8 cellular contexts compared by ENCODE assay signal in genomic region chr5:157464518-157465171, GRCh38. TPM values are rescaled to one million over a fixed set of nuclear protein-coding genes. Genes with fewer than 3 reads are reported as not detected.
DNase-seq lines count a peak whose midpoint lies in the region; ATAC-seq and TF ChIP-seq lines count a peak whose summit lies in the region.

No MANE protein-coding gene starts in this region.

- TF ChIP-seq CTCF in CD4-positive, alpha-beta T cell (IDR thresholded peaks at IDR 0.05): no peak

- no peak overlapping the region for H3K27ac ChIP-seq in CD4-positive, alpha-beta T cell (ENCODE audit: low read depth, low read length)

- H3K4me3 Mint-ChIP-seq in CD4-positive, alpha-beta T cell: no peak overlapping the region
- H3K4me3 Mint-ChIP-seq in activated CD4-positive, alpha-beta memory T cell treated with anti-CD3 and anti-CD28 coated beads for 36 hours: peak overlapping the region; percentile 2

- CTCF ChIA-PET in CD4-positive, alpha-beta T cell (lab: Charles Lee): no interaction called here
- CTCF ChIA-PET in activated CD4-positive, alpha-beta memory T cell treated with anti-CD3 and anti-CD28 coated beads for 36 hours (lab: Charles Lee): interaction anchor here (0.5 to 8.7 kb wide), 10 partner anchors 12 to 279 kb away, joined by 3 to 83 read pairs (median 4); partner anchors contain the start of gene LSM11

- peaks cover 24% of the 10 kb centered on the region for H3K27me3 ChIP-seq in CD4-positive, alpha-beta T cell (ENCODE audit: control insufficient read depth, insufficient read depth, low read length)

- H3K27me3 Mint-ChIP-seq in CD4-positive, alpha-beta T cell: peaks cover 16% of the 10 kb centered on the region
- peaks cover 15% of the 10 kb centered on the region for H3K27me3 Mint-ChIP-seq in activated CD4-positive, alpha-beta memory T cell treated with anti-CD3 and anti-CD28 coated beads for 36 hours

- ATAC-seq in CD4-positive, alpha-beta T cell (ENCODE audit: poor library complexity): peak; percentile 69
- ATAC-seq in GM21381 (IDR thresholded peaks at IDR 0.05; ENCODE audit: unreplicated experiment) (peak; percentile 90), HG03558 (IDR thresholded peaks at IDR 0.05; ENCODE audit: extremely low read depth, unreplicated experiment) (peak; percentile 90)

- peak in 6 of 10 experiments; percentile 5 to 39 (median 24) for DNase-seq in CD4-positive, alpha-beta T cell
- peak; percentile 86 for DNase-seq in activated CD4-positive, alpha-beta memory T cell treated with anti-CD3 and anti-CD28 coated beads for 36 hours
- DNase-seq in fibroblast of peridontal ligament (ENCODE audit: extremely low read depth): peak; percentile 90
- peak; percentile 52 for DNase-seq in stimulated activated CD4-positive, alpha-beta T cell treated with anti-CD3 and anti-CD28 coated beads, Interleukin-12 subunit alpha, Interleukin-12 subunit beta, amount 100 ng/mL, for 4 hours
- DNase-seq in DMS153 treated with DMSO at 0.1 percent for 48 hours (lab: John Stamatoyannopoulos, UW; ENCODE audit: unreplicated experiment): no peak
- no peak for DNase-seq in ecto neural progenitor cell (ENCODE audit: low spot score)

- H3K27ac Mint-ChIP-seq in CD4-positive, alpha-beta T cell: no peak overlapping the region
- H3K27ac Mint-ChIP-seq in activated CD4-positive, alpha-beta memory T cell treated with anti-CD3 and anti-CD28 coated beads for 36 hours: peak overlapping the region; percentile 90

- peaks cover 15% of the 10 kb centered on the region for H3K4me1 Mint-ChIP-seq in CD4-positive, alpha-beta T cell (ENCODE audit: low read depth)
- H3K4me1 Mint-ChIP-seq in activated CD4-positive, alpha-beta memory T cell treated with anti-CD3 and anti-CD28 coated beads for 36 hours (ENCODE audit: low read depth): peaks cover 34% of the 10 kb centered on the region

- H3K36me3 Mint-ChIP-seq in CD4-positive, alpha-beta T cell (ENCODE audit: low read depth): no peaks in the 10 kb centered on the region
- H3K36me3 Mint-ChIP-seq in activated CD4-positive, alpha-beta memory T cell treated with anti-CD3 and anti-CD28 coated beads for 36 hours: peaks cover 6% of the 10 kb centered on the region

- H3K9me3 Mint-ChIP-seq in CD4-positive, alpha-beta T cell: no peaks in the 10 kb centered on the region
- H3K9me3 Mint-ChIP-seq in activated CD4-positive, alpha-beta memory T cell treated with anti-CD3 and anti-CD28 coated beads for 36 hours: no peaks in the 10 kb centered on the region

- no peaks in the 10 kb centered on the region for H3K9me3 ChIP-seq in CD4-positive, alpha-beta T cell (ENCODE audit: control insufficient read depth, low read length)

- intact Hi-C loops in CD4-positive, alpha-beta T cell (cut with DNase I, micrococcal nuclease): no loop called here
- intact Hi-C loops in activated CD4-positive, alpha-beta memory T cell treated with anti-CD3 and anti-CD28 coated beads for 36 hours (cut with micrococcal nuclease): loop anchor here (1.0 to 10.0 kb wide), 12 partner anchors 32 to 540 kb away; partner anchors contain the start of genes MED7 and THG1L

- POLR2A ChIA-PET in CD4-positive, alpha-beta T cell (lab: Charles Lee): no interaction called here
- POLR2A ChIA-PET in activated CD4-positive, alpha-beta memory T cell treated with anti-CD3 and anti-CD28 coated beads for 36 hours (lab: Charles Lee): interaction anchor here (0.7 to 1.2 kb wide), 7 partner anchors 13 to 251 kb away, joined by 3 to 4 read pairs (median 4); no protein-coding TSS in a partner anchor

RNA-seq across cellular contexts. Expression of gene NIPAL4, which starts 4.6 kb away (rescaled TPM):
- total RNA-seq in CD4-positive, alpha-beta T cell: under 1 TPM; 0.16 to 0.45 TPM
- total RNA-seq in activated CD4-positive, alpha-beta memory T cell treated with anti-CD3 and anti-CD28 coated beads for 36 hours: 1 to 10 TPM; 2.5 to 2.9 TPM

Comparison
In these comparisons a context has a peak if more than half of its experiments do, and no peak if none do; other contexts are left out.
1. DNase-seq: peak in CD4-positive, alpha-beta T cell (6 of 10), activated CD4-positive, alpha-beta memory T cell treated with anti-CD3 and anti-CD28 coated beads for 36 hours (single experiment), fibroblast of peridontal ligament (single experiment) and stimulated activated CD4-positive, alpha-beta T cell treated with anti-CD3 and anti-CD28 coated beads, Interleukin-12 subunit alpha, Interleukin-12 subunit beta, amount 100 ng/mL, for 4 hours (single experiment); none in DMS153 treated with DMSO at 0.1 percent for 48 hours (single experiment) and ecto neural progenitor cell (single experiment).
2. Peak in every context shown above with its lines, with median percentiles within 50 percentile points of each other: ATAC-seq.